Comparison of ENCODE assay signal across 30 cellular contexts in the genomic region with DNA sequence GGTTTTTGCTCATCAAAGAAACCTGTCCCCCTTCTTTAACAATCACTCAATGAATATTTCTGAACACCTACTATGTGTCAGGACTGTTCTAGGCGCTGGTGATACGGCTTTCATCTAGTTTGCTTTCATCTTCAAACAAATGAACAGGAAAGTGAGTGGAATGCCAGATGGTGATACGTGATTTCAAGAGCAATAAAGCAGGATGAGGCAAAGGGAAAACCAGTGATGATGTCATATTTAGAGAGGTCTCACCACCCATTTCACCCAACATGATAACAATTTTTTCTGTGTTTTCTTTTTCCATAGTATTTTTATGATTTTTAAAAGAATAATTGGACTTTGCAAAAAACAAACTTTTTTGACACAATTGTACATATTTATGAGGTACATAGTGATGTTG. TPM values are rescaled to one million over a fixed set of nuclear protein-coding genes. Genes with fewer than 3 reads are reported as not detected.
"Had no signal": no experiment of that assay in that cellular context is flagged by ENCODE, and none has a peak within 500 bp of the region (broad histone marks: within the 10 kb centered on the region; RNA-seq: fewer than 3 reads in every experiment).

No MANE protein-coding gene starts in this region.

- H3K4me2 ChIP-seq: smooth muscle cell had no signal

- DNase-seq: dorsolateral prefrontal cortex; effector CD4-positive, alpha-beta T cell; foreskin fibroblast; gastrocnemius medialis; head of caudate nucleus; kidney; natural killer cell; pancreas; retina; stimulated activated CD4-positive, alpha-beta T cell treated with anti-CD3 and anti-CD28 coated beads, Interleukin-12 subunit alpha, Interleukin-12 subunit beta, amount 100 ng/mL, for 4 hours; stimulated activated CD4-positive, alpha-beta T cell treated with anti-CD3 and anti-CD28 coated beads, Interleukin-1b, Interleukin-23, amount 100 ng/mL, for 48 hours; stimulated activated CD4-positive, alpha-beta T cell treated with anti-CD3 and anti-CD28 coated beads, Interleukin-4, amount 100 ng/mL, for 1 hour; stimulated activated naive CD4-positive, alpha-beta T cell treated with Interleukin-2 at 50 U/mL for 16 hours; stomach; thyroid gland; trophoblast cell had no signal

- H3K9me3 ChIP-seq: gastrocnemius medialis, neutrophil, pancreas, stomach, thyroid gland, vagina had no signal

- FAIRE-seq: kidney, pancreas had no signal

- H3K27ac ChIP-seq: gastrocnemius medialis, neutrophil, pancreas, stomach, thyroid gland, vagina had no signal

- H3K4me1 ChIP-seq: gastrocnemius medialis, pancreas, thyroid gland, vagina had no signal

- ATAC-seq: gastrocnemius medialis; left lobe of liver; natural killer cell; pancreas; sciatic nerve; stimulated activated effector memory CD8-positive, alpha-beta T cell treated with anti-CD3 and anti-CD28 coated beads, Interleukin-12 subunit alpha, Interleukin-12 subunit beta, amount 100 ng/mL, for 72 hours had no signal

- H3K27me3 ChIP-seq: vagina had no signal

- H3K4me3 ChIP-seq: dorsolateral prefrontal cortex, gastrocnemius medialis, lung, pancreas, smooth muscle cell, stomach, thyroid gland, vagina had no signal

- H3K36me3 ChIP-seq: gastrocnemius medialis, neutrophil, pancreas, stomach, thyroid gland, vagina had no signal

RNA-seq across cellular contexts. Expression of gene SLC6A17, which starts 11.3 kb away (rescaled TPM):
- total RNA-seq: left lobe of liver, liver, natural killer cell, pulmonary artery endothelial cell, sciatic nerve, ureter had no signal
- polyA plus RNA-seq: liver had no signal

RNA-seq across cellular contexts. Expression of gene UBL4B, which starts 26.7 kb away (rescaled TPM):
- total RNA-seq: glomerular endothelial cell, kidney, left lobe of liver, liver, lung, mononuclear cell, natural killer cell, neural crest cell, pancreas, pulmonary artery endothelial cell, sciatic nerve, smooth muscle cell, stomach, ureter, vagina had no signal
- polyA plus RNA-seq: esophagus, liver, lung, pancreas, smooth muscle cell, stomach had no signal
